In genomic region chr20:48275737-48276342, GRCh38 we compare ENCODE assay signal across 19 cellular contexts.
DNase-seq lines count a peak whose midpoint lies in the region; ATAC-seq and TF ChIP-seq lines count a peak whose summit lies in the region.
"Had no signal": no experiment of that assay in that cellular context is flagged by ENCODE, and none has a peak within 500 bp of the region (broad histone marks: within the 10 kb centered on the region; RNA-seq: fewer than 3 reads in every experiment).

No MANE protein-coding gene starts in this region.

- CTCF ChIA-PET in WTC11 (lab: Charles Lee), result interaction anchor here (0.6 to 1.1 kb wide), 3 partner anchors 75 to 490 kb away, joined by 3 read pairs; no protein-coding TSS in a partner anchor

- no peak overlapping the region for H3K4me3 Mint-ChIP-seq in WTC11
- H3K4me3 Mint-ChIP-seq: CD4-positive, alpha-beta T cell had no signal

- TF ChIP-seq CTCF in WTC11 (IDR thresholded peaks at IDR 0.05) (no peak), GM10266 (IDR thresholded peaks at IDR 0.05; ENCODE audit: control insufficient read depth, insufficient read depth, low read depth, missing control alignments) (no peak)

- ATAC-seq in WTC11 (peak; percentile 72), GM19467 (IDR thresholded peaks at IDR 0.05; ENCODE audit: unreplicated experiment) (no peak), HG03135 (IDR thresholded peaks at IDR 0.05; ENCODE audit: unreplicated experiment) (no peak)
- no peak for ATAC-seq in stimulated activated naive CD8-positive, alpha-beta T cell treated with anti-CD3 and anti-CD28 coated beads, Interleukin-15, Interleukin-2, amounts not matched to agents 100 U/mL and 50 U/mL, for 24 hours
- ATAC-seq: A549, upper lobe of right lung had no signal

- H4K20me1 ChIP-seq in BLaER1, result no peaks in the 10 kb centered on the region

- peak overlapping the region; percentile 74 for H3K27ac ChIP-seq in BLaER1
- H3K27ac ChIP-seq: A549, upper lobe of right lung had no signal

- no peak overlapping the region for H3K4me3 ChIP-seq in BLaER1
- H3K4me3 ChIP-seq: A549, upper lobe of right lung had no signal

- H3K27me3 ChIP-seq in BLaER1, result no peaks in the 10 kb centered on the region
- H3K27me3 ChIP-seq: upper lobe of right lung had no signal

- peaks cover 13% of the 10 kb centered on the region for H3K9me3 Mint-ChIP-seq in WTC11
- H3K9me3 Mint-ChIP-seq: CD4-positive, alpha-beta T cell had no signal

- peak overlapping the region; percentile 13; the same call in 1 of the 2 replicates for H3K9ac ChIP-seq in BLaER1

- peaks cover 2% of the 10 kb centered on the region; the same call in 1 of the 2 replicates for H3K27me3 Mint-ChIP-seq in WTC11 (ENCODE audit: low read depth)

- POLR2A ChIA-PET in WTC11 (lab: Charles Lee), result no interaction called here

- no peak overlapping the region for H3K27ac Mint-ChIP-seq in WTC11
- H3K27ac Mint-ChIP-seq: CD4-positive, alpha-beta T cell had no signal

- peaks cover 30% of the 10 kb centered on the region for H3K4me1 Mint-ChIP-seq in WTC11

- H3K36me3 Mint-ChIP-seq in WTC11, result peaks cover 3% of the 10 kb centered on the region; the same call in 1 of the 2 replicates

- H3K4me2 ChIP-seq in BLaER1, result peak overlapping the region; percentile 75
- H3K4me2 ChIP-seq: A549 had no signal

- peaks cover 13% of the 10 kb centered on the region for H3K9me3 ChIP-seq in BLaER1
- H3K9me3 ChIP-seq: A549, upper lobe of right lung had no signal

- H3K4me1 ChIP-seq in BLaER1, result peaks cover 70% of the 10 kb centered on the region
- H3K4me1 ChIP-seq: A549, upper lobe of right lung had no signal

- H3K36me3 ChIP-seq in BLaER1, result no peaks in the 10 kb centered on the region
- H3K36me3 ChIP-seq: upper lobe of right lung had no signal

- DNase-seq in NCI-H128 (lab: John Stamatoyannopoulos, UW; ENCODE audit: unreplicated experiment), result peak; percentile 87
- DNase-seq in WTC11 (ENCODE audit: low spot score), result no peak
- DNase-seq in left kidney (ENCODE audit: low read depth, low spot score), result peak; percentile 76
- no peak for DNase-seq in GM10266 (ENCODE audit: extremely low spot score)
- DNase-seq in stimulated activated naive CD8-positive, alpha-beta T cell treated with anti-CD3 and anti-CD28 coated beads, Interleukin-15, Interleukin-2, amounts not matched to agents 100 U/mL and 50 U/mL, for 24 hours, result no peak
- DNase-seq: activated CD4-positive, CD25-positive, alpha-beta regulatory T cell; activated effector memory CD4-positive, alpha-beta T cell treated with Interleukin-2 at 50 U/mL for 16 hours; amniotic stem cell; CD4-positive, alpha-beta T cell; erythroblast; GDM1; NCI-H1436 treated with DMSO at 0.1 percent for 48 hours; posterior cingulate gyrus; stimulated activated naive CD4-positive, alpha-beta T cell treated with Interleukin-2 at 50 U/mL for 16 hours; upper lobe of right lung had no signal

TF ChIP-seq in WTC11, 78 proteins besides CTCF, POLR2A, EP300 and RAD21:
- TF ChIP-seq NFATC4 (CRISPR knock-in tag; IDR thresholded peaks at IDR 0.05), result no peak
- TF ChIP-seq ATF3 (CRISPR knock-in tag; conservative IDR thresholded peaks at IDR 0.05), result no peak
- TF ChIP-seq ERG (CRISPR knock-in tag; IDR thresholded peaks at IDR 0.05), result no peak
- no peak for TF ChIP-seq TEAD1 (CRISPR knock-in tag; IDR thresholded peaks at IDR 0.05)
- TF ChIP-seq SP1 (CRISPR knock-in tag; conservative IDR thresholded peaks at IDR 0.05), result no peak
- no peak for TF ChIP-seq NR2C2 (CRISPR knock-in tag; IDR thresholded peaks at IDR 0.05)
- TF ChIP-seq NR3C1 (CRISPR knock-in tag; conservative IDR thresholded peaks at IDR 0.05; ENCODE audit: low read depth), result no peak
- TF ChIP-seq ETV6 (CRISPR knock-in tag; IDR thresholded peaks at IDR 0.05), result no peak
- no peak for TF ChIP-seq JUN (CRISPR knock-in tag; IDR thresholded peaks at IDR 0.05)
- TF ChIP-seq FOXK1 (CRISPR knock-in tag; IDR thresholded peaks at IDR 0.05), result no peak
- no peak for TF ChIP-seq GTF2I (CRISPR knock-in tag; conservative IDR thresholded peaks at IDR 0.05)
- TF ChIP-seq SMAD3 (CRISPR knock-in tag; IDR thresholded peaks at IDR 0.05; ENCODE audit: borderline replicate concordance), result no peak
- no peak for TF ChIP-seq ZNF425 (CRISPR knock-in tag; conservative IDR thresholded peaks at IDR 0.05)
- no peak for TF ChIP-seq ZBTB43 (CRISPR knock-in tag; IDR thresholded peaks at IDR 0.05)
- TF ChIP-seq AFF4 (CRISPR knock-in tag; IDR thresholded peaks at IDR 0.05; ENCODE audit: borderline replicate concordance), result no peak
- no peak for TF ChIP-seq FOXJ3 (CRISPR knock-in tag; IDR thresholded peaks at IDR 0.05; ENCODE audit: borderline replicate concordance)
- no peak for TF ChIP-seq MXD4 (CRISPR knock-in tag; IDR thresholded peaks at IDR 0.05; ENCODE audit: borderline replicate concordance)
TF ChIP-seq in WTC11: peak in this region for 0.

Comparison
In these comparisons a context has a peak if more than half of its experiments do, and no peak if none do; other contexts are left out.
1. DNase-seq: peak in NCI-H128 (single experiment) and left kidney (single experiment); none in WTC11 (single experiment), GM10266 (single experiment) and stimulated activated naive CD8-positive, alpha-beta T cell treated with anti-CD3 and anti-CD28 coated beads, Interleukin-15, Interleukin-2, amounts not matched to agents 100 U/mL and 50 U/mL, for 24 hours (single experiment).